10 cellular contexts compared by ENCODE assay signal in genomic region chr2:152505495-152505906, GRCh38.
DNase-seq lines count a peak whose midpoint lies in the region; ATAC-seq and TF ChIP-seq lines count a peak whose summit lies in the region.
"Had no signal": no experiment of that assay in that cellular context is flagged by ENCODE, and none has a peak within 500 bp of the region (broad histone marks: within the 10 kb centered on the region; RNA-seq: fewer than 3 reads in every experiment).

No MANE protein-coding gene starts in this region.

- H3K27me3 ChIP-seq in BLaER1 treated with 17β-estradiol and CSF1 and Interleukin-3, amounts not matched to agents 10 nM and 100 nM: no peaks in the 10 kb centered on the region
- no peaks in the 10 kb centered on the region for H3K27me3 ChIP-seq in endodermal cell (ENCODE audit: control insufficient read depth, insufficient read depth, low read length, poor library complexity, severe bottlenecking)
- H3K27me3 ChIP-seq: BE2C had no signal

- no peak overlapping the region for H3K4me3 Mint-ChIP-seq in endodermal cell
- no peak overlapping the region for H3K4me3 Mint-ChIP-seq in mesothelial cell of epicardium

- DNase-seq in LHCN-M2 (ENCODE audit: low read depth): peak; percentile 78
- no peak for DNase-seq in endodermal cell
- no peak for DNase-seq in mesothelial cell of epicardium (ENCODE audit: low spot score in 2 of 2, unreplicated experiment in 2 of 2)
- DNase-seq in NCI-H2171 (lab: John Stamatoyannopoulos, UW): no peak
- DNase-seq: activated CD8-positive, alpha-beta memory T cell treated with anti-CD3 and anti-CD28 coated beads, Interleukin-2, amount 50 U/mL, for 4 hours; BE2C had no signal

- peaks cover 34 to 83% (median 42%) of the 10 kb centered on the region in 10 experiments for H3K4me1 ChIP-seq in BLaER1 treated with 17β-estradiol and CSF1 and Interleukin-3, amounts not matched to agents 10 nM and 100 nM
- H3K4me1 ChIP-seq in endodermal cell (ENCODE audit: control insufficient read depth, insufficient read depth, low read length): no peaks in the 10 kb centered on the region
- H3K4me1 ChIP-seq: BE2C had no signal

- peaks cover 0 to 26% (median 18%) of the 10 kb centered on the region in 11 experiments; a peak in 13 of 22 replicates for H3K9me3 ChIP-seq in BLaER1 treated with 17β-estradiol and CSF1 and Interleukin-3, amounts not matched to agents 10 nM and 100 nM (replicated peaks in 1 of 11)
- no peaks in the 10 kb centered on the region for H3K9me3 ChIP-seq in endodermal cell (ENCODE audit: control insufficient read depth, low read length)
- H3K9me3 ChIP-seq: BE2C had no signal

- H3K4me3 ChIP-seq in BLaER1 treated with 17β-estradiol and CSF1 and Interleukin-3, amounts not matched to agents 10 nM and 100 nM: no peak overlapping the region
- no peak overlapping the region for H3K4me3 ChIP-seq in endodermal cell (ENCODE audit: low read length)

- 0 out of 22 replicates have a peak overlapping the region, but pooled peaks of 2 of the 11 experiments have one; percentile 0 to 17 for H3K9ac ChIP-seq in BLaER1 treated with 17β-estradiol and CSF1 and Interleukin-3, amounts not matched to agents 10 nM and 100 nM
- no peak overlapping the region for H3K9ac ChIP-seq in endodermal cell (ENCODE audit: extremely low read depth, low read length, poor library complexity, severe bottlenecking)

- H3K9me3 Mint-ChIP-seq in endodermal cell (peaks cover 5% of the 10 kb centered on the region), mesothelial cell of epicardium (peaks cover 15% of the 10 kb centered on the region)

- H3K27ac Mint-ChIP-seq in endodermal cell: peak overlapping the region; percentile 86
- peak overlapping the region; percentile 48 for H3K27ac Mint-ChIP-seq in mesothelial cell of epicardium

- peak overlapping the region in 7 of 11 experiments; percentile 5 to 63 (median 20); a peak in 10 of 22 replicates for H3K27ac ChIP-seq in BLaER1 treated with 17β-estradiol and CSF1 and Interleukin-3, amounts not matched to agents 10 nM and 100 nM
- H3K27ac ChIP-seq in endodermal cell (ENCODE audit: low read depth, low read length): no peak overlapping the region

- peaks cover 4 to 33% (median 19%) of the 10 kb centered on the region in 11 experiments; a peak in 16 of 22 replicates for H3K36me3 ChIP-seq in BLaER1 treated with 17β-estradiol and CSF1 and Interleukin-3, amounts not matched to agents 10 nM and 100 nM
- H3K36me3 ChIP-seq in endodermal cell (ENCODE audit: control insufficient read depth, insufficient read depth, low read length): no peaks in the 10 kb centered on the region
- H3K36me3 ChIP-seq: BE2C had no signal

- no peak for ATAC-seq in HG02623 (IDR thresholded peaks at IDR 0.05; ENCODE audit: unreplicated experiment)
- ATAC-seq in GM21381 (IDR thresholded peaks at IDR 0.05; ENCODE audit: unreplicated experiment): no peak
- ATAC-seq in HG02642 (IDR thresholded peaks at IDR 0.05; ENCODE audit: poor library complexity, unreplicated experiment): no peak

- H3K4me2 ChIP-seq in BLaER1 treated with 17β-estradiol and CSF1 and Interleukin-3, amounts not matched to agents 10 nM and 100 nM: peak overlapping the region in 8 of 11 experiments; percentile 0 to 70 (median 34); a peak in 11 of 22 replicates

- peaks cover 5% of the 10 kb centered on the region for H3K36me3 Mint-ChIP-seq in endodermal cell (ENCODE audit: low read depth)
- H3K36me3 Mint-ChIP-seq in mesothelial cell of epicardium: peaks cover 9% of the 10 kb centered on the region

- no peaks in the 10 kb centered on the region for H3K27me3 Mint-ChIP-seq in endodermal cell (ENCODE audit: insufficient read depth)
- H3K27me3 Mint-ChIP-seq in mesothelial cell of epicardium (ENCODE audit: low read depth): no peaks in the 10 kb centered on the region

- H3K4me1 Mint-ChIP-seq in endodermal cell (peaks cover 15% of the 10 kb centered on the region), mesothelial cell of epicardium (peaks cover 27% of the 10 kb centered on the region)

- peaks cover 0 to 98% (median 65%) of the 10 kb centered on the region in 11 experiments; a peak in 16 of 22 replicates for H4K20me1 ChIP-seq in BLaER1 treated with 17β-estradiol and CSF1 and Interleukin-3, amounts not matched to agents 10 nM and 100 nM

- 81 to 88% methylated on average over 8 to 9 of the region's 9 CpGs for WGBS in endodermal cell (ENCODE audit: insufficient coverage in 1 of 2, insufficient read length in 1 of 2), 2 experiments

- TF ChIP-seq CTCF in endodermal cell (conservative IDR thresholded peaks at IDR 0.05) (no peak), mesothelial cell of epicardium (IDR thresholded peaks at IDR 0.05; ENCODE audit: unreplicated experiment) (no peak)
